Comparison of ENCODE assay signal across 23 cellular contexts in the genomic region with DNA sequence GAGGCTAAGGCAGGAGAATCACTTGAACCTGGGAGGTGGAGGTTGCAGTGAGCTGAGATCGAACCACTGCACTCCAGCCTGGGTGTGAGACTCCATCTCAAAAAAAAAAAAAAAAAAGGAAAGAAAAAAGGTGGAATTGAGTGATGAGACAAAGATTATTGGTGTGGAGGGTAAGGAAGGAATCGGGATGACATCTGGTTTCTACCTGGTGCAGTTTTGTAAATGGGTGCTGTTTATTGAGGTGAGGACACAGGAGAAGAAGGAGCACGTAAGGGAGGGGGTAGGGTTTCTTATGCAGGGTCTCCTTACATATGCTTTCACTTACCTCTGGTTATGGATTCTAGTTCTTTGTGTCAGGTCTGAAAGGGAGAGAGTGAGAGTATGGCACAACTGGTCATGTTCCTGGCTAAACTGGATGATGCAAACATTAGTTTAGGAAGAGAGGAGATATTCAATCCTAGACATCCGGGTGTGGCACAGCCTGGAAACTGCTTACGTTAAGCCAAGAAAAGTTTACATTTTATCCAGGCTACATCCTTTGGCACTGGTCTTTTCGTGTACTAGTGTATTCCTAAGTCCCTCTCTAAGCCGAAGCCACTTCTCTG. TPM values are rescaled to one million over a fixed set of nuclear protein-coding genes. Genes with fewer than 3 reads are reported as not detected.
DNase-seq lines count a peak whose midpoint lies in the region; ATAC-seq and TF ChIP-seq lines count a peak whose summit lies in the region.
"Had no signal": no experiment of that assay in that cellular context is flagged by ENCODE, and none has a peak within 500 bp of the region (broad histone marks: within the 10 kb centered on the region; RNA-seq: fewer than 3 reads in every experiment).

No MANE protein-coding gene starts in this region.

- H3K4me2 ChIP-seq in fibroblast of lung (ENCODE audit: extremely low read depth, insufficient read depth, low read length), result peak overlapping the region; percentile 60
- no peak overlapping the region for H3K4me2 ChIP-seq in trophoblast cell (ENCODE audit: low read length)

- H3K27ac ChIP-seq in fibroblast of lung (ENCODE audit: insufficient read depth, low read length) (no peak overlapping the region), trophoblast cell (ENCODE audit: low read depth, low read length) (no peak overlapping the region), left lung (no peak overlapping the region)
- H3K27ac ChIP-seq: ascending aorta, colonic mucosa, right atrium auricular region, VCaP had no signal

- H3K4me3 Mint-ChIP-seq in activated T-cell treated with anti-CD3 and anti-CD28 coated beads, Interleukin-2, amount 50 U/mL, for 4 hours, result peak overlapping the region; percentile 31
- H3K4me3 Mint-ChIP-seq in T-helper 17 cell, result peak overlapping the region; percentile 77
- H3K4me3 Mint-ChIP-seq: CD14-positive monocyte had no signal

- peaks cover 18% of the 10 kb centered on the region for H3K36me3 Mint-ChIP-seq in activated T-cell treated with anti-CD3 and anti-CD28 coated beads, Interleukin-2, amount 50 U/mL, for 4 hours (ENCODE audit: insufficient read depth)
- peaks cover 12% of the 10 kb centered on the region for H3K36me3 Mint-ChIP-seq in T-helper 17 cell (ENCODE audit: low read depth)

- H4K91ac ChIP-seq in trophoblast cell (ENCODE audit: low read depth, low read length), result no peak overlapping the region

- peaks cover 5% of the 10 kb centered on the region for H3K79me1 ChIP-seq in trophoblast cell (ENCODE audit: low read length)

- peaks cover 84% of the 10 kb centered on the region for H3K79me2 ChIP-seq in fibroblast of lung (ENCODE audit: control insufficient read depth, insufficient read depth, low read length)
- peaks cover 40% of the 10 kb centered on the region for H3K79me2 ChIP-seq in trophoblast cell (ENCODE audit: control insufficient read depth, insufficient read depth, low read length, poor library complexity)

- no peak overlapping the region for H2BK5ac ChIP-seq in trophoblast cell (ENCODE audit: low read depth, low read length, poor library complexity)

- H2BK120ac ChIP-seq in trophoblast cell (ENCODE audit: insufficient read depth, low read length, poor library complexity), result no peak overlapping the region

- H2AK5ac ChIP-seq in trophoblast cell (ENCODE audit: low read length), result no peak overlapping the region

- no peaks in the 10 kb centered on the region for H3K27me3 ChIP-seq in fibroblast of lung (ENCODE audit: control insufficient read depth, insufficient read depth, low read length)
- no peaks in the 10 kb centered on the region for H3K27me3 ChIP-seq in trophoblast cell (ENCODE audit: insufficient read depth, low read length)
- no peaks in the 10 kb centered on the region for H3K27me3 ChIP-seq in left lung
- H3K27me3 ChIP-seq: ascending aorta, colonic mucosa, right atrium auricular region had no signal

- H3K9me3 ChIP-seq in T-helper 17 cell (ENCODE audit: control insufficient read depth, low read length, poor library complexity, severe bottlenecking), result no peaks in the 10 kb centered on the region
- H3K9me3 ChIP-seq in fibroblast of lung (ENCODE audit: control insufficient read depth, insufficient read depth, low read depth, low read length), result no peaks in the 10 kb centered on the region
- H3K9me3 ChIP-seq in trophoblast cell (ENCODE audit: insufficient read depth, low read depth, low read length), result no peaks in the 10 kb centered on the region
- no peaks in the 10 kb centered on the region for H3K9me3 ChIP-seq in left lung
- H3K9me3 ChIP-seq: ascending aorta, colonic mucosa, right atrium auricular region had no signal

- peaks cover 84% of the 10 kb centered on the region for H3K4me1 Mint-ChIP-seq in activated T-cell treated with anti-CD3 and anti-CD28 coated beads, Interleukin-2, amount 50 U/mL, for 4 hours (ENCODE audit: low read depth)
- H3K4me1 Mint-ChIP-seq in T-helper 17 cell, result peaks cover 77% of the 10 kb centered on the region

- peaks cover 13% of the 10 kb centered on the region for H3K4me1 ChIP-seq in fibroblast of lung (ENCODE audit: control insufficient read depth, extremely low read depth, insufficient read depth, low read length)
- peaks cover 2 to 3% of the 10 kb centered on the region in 2 experiments for H3K4me1 ChIP-seq in trophoblast cell (ENCODE audit: control insufficient read depth in 1 of 2, insufficient read depth in 2 of 2, low read length in 2 of 2)
- peaks cover 32 to 81% of the 10 kb centered on the region in 2 donors for H3K4me1 ChIP-seq in left lung

- no peak overlapping the region for H3K14ac ChIP-seq in trophoblast cell (ENCODE audit: low read length)

- no peak overlapping the region for H3K9ac ChIP-seq in fibroblast of lung (ENCODE audit: insufficient read depth, low read length)
- H3K9ac ChIP-seq in trophoblast cell (ENCODE audit: low read length), result no peak overlapping the region

- WGBS in trophoblast cell (ENCODE audit: extremely low coverage, insufficient coverage, insufficient read length), result 100% methylated on average over 1 of the region's 7 CpGs

- no peaks in the 10 kb centered on the region for H3K27me3 Mint-ChIP-seq in activated T-cell treated with anti-CD3 and anti-CD28 coated beads, Interleukin-2, amount 50 U/mL, for 4 hours (ENCODE audit: low read depth)
- H3K27me3 Mint-ChIP-seq in T-helper 17 cell, result no peaks in the 10 kb centered on the region

- no peak overlapping the region for H4K12ac ChIP-seq in trophoblast cell (ENCODE audit: low read depth, low read length)

- no peak overlapping the region for H3K18ac ChIP-seq in trophoblast cell (ENCODE audit: low read length)

- H4K20me1 ChIP-seq in fibroblast of lung (ENCODE audit: control insufficient read depth, extremely low read depth, insufficient read depth, low read length), result peaks cover 2% of the 10 kb centered on the region

- no peaks in the 10 kb centered on the region for H3K9me3 Mint-ChIP-seq in activated T-cell treated with anti-CD3 and anti-CD28 coated beads, Interleukin-2, amount 50 U/mL, for 4 hours

- H3K4me3 ChIP-seq in fibroblast of lung (replicated peaks in 1 of 4; ENCODE audit: control extremely low read depth in 1 of 4, insufficient read depth in 1 of 4, low read depth in 3 of 4, low read length in 4 of 4) (no peak overlapping the region), trophoblast cell (ENCODE audit: low read depth, low read length) (no peak overlapping the region), left lung (no peak overlapping the region)
- H3K4me3 ChIP-seq: ascending aorta, colonic mucosa, right atrium auricular region had no signal

- H4K8ac ChIP-seq in trophoblast cell (ENCODE audit: low read depth, low read length), result no peak overlapping the region

- peak overlapping the region; percentile 76 for H3K27ac Mint-ChIP-seq in T-helper 17 cell

- no peak for DNase-seq in activated T-cell treated with anti-CD3 and anti-CD28 coated beads, Interleukin-2, amount 50 U/mL, for 4 hours
- no peak for DNase-seq in activated T-cell treated with anti-CD3 and anti-CD28 coated beads, Interleukin-2, amount 50 U/mL, for 1 hour
- no peak for DNase-seq in T-helper 17 cell
- DNase-seq in fibroblast of lung (ENCODE audit: low read depth in 2 of 2), result peak in 1 of 2 donors; percentile 68
- no peak for DNase-seq in trophoblast cell
- DNase-seq in NCI-H1092 (lab: John Stamatoyannopoulos, UW), result no peak
- DNase-seq in left lung, result no peak
- DNase-seq: 8988T; activated gamma-delta T cell; colonic mucosa; DMS79 treated with DMSO at 0.1 percent for 48 hours; erythroblast; islet precursor cell; NCI-H2029 treated with DMSO at 0.1 percent for 48 hours; NCI-H446 treated with DMSO at 0.1 percent for 48 hours; stimulated activated naive CD4-positive, alpha-beta T cell treated with Interleukin-2 at 50 U/mL for 16 hours; T-helper 1 cell had no signal

- peak overlapping the region; percentile 85 for H3K4ac ChIP-seq in trophoblast cell (ENCODE audit: low read depth, low read length)

- no peak overlapping the region for H2AFZ ChIP-seq in fibroblast of lung (ENCODE audit: low read length)
- no peak overlapping the region for H2AFZ ChIP-seq in trophoblast cell (ENCODE audit: insufficient read depth, low read length, poor library complexity)

- no peak for ATAC-seq in activated T-cell treated with anti-CD3 and anti-CD28 coated beads, Interleukin-2, amount 50 U/mL, for 4 hours
- ATAC-seq in T-helper 17 cell, result no peak
- ATAC-seq in left lung, result no peak
- ATAC-seq in GM21576 (IDR thresholded peaks at IDR 0.05; ENCODE audit: unreplicated experiment), result no peak
- ATAC-seq: Right ventricle myocardium inferior had no signal

- intact Hi-C loops in left lung (cut with DNase I), result loop anchor here in 1 of 2 donors (5.0 kb wide), 1 partner anchor 48 kb away; no protein-coding TSS in a partner anchor

- H3K36me3 ChIP-seq in fibroblast of lung (ENCODE audit: control insufficient read depth, insufficient read depth, low read length) (no peaks in the 10 kb centered on the region), trophoblast cell (ENCODE audit: control insufficient read depth in 1 of 2, insufficient read depth in 2 of 2, low read length in 2 of 2) (peaks cover 0 to 4% of the 10 kb centered on the region in 2 experiments), left lung (no peaks in the 10 kb centered on the region)
- H3K36me3 ChIP-seq: ascending aorta, colonic mucosa, right atrium auricular region had no signal

- TF ChIP-seq CTCF in fibroblast of lung (conservative IDR thresholded peaks at IDR 0.05 in 1 of 2, IDR thresholded peaks at IDR 0.05 in 1 of 2; ENCODE audit: low read depth in 1 of 2, low read length in 2 of 2), result no peak
- no peak for TF ChIP-seq CTCF in left lung (IDR thresholded peaks at IDR 0.05)

- H2BK12ac ChIP-seq in trophoblast cell (ENCODE audit: low read length), result no peak overlapping the region

- no peak overlapping the region for H3K23ac ChIP-seq in trophoblast cell (ENCODE audit: low read length)

RNA-seq across cellular contexts. Expression of a gene that starts 5.4 kb away (rescaled TPM):
- total RNA-seq in activated T-cell treated with anti-CD3 and anti-CD28 coated beads, Interleukin-2, amount 50 U/mL, for 4 hours, result 100 to 1,000 TPM; 142 to 148 (median 144) TPM
- total RNA-seq in T-helper 17 cell (100 to 1,000 TPM; 120 to 137 TPM), fibroblast of lung (54.2 and 57.1 TPM in 2 replicates), left lung (100 to 1,000 TPM; 127 to 151 TPM)
- 54.5 and 70.6 TPM in 2 replicates for polyA plus RNA-seq in fibroblast of lung
- polyA plus RNA-seq in fibroblast of lung (2012), result 89.9 and 133 TPM in 2 replicates
- polyA minus RNA-seq in fibroblast of lung (ENCODE audit: low replicate concordance), result 80.5 and 110 TPM in 2 replicates
- polyA plus RNA-seq in trophoblast cell (2013), result 138 and 151 TPM in 2 replicates
